Comparison of ENCODE assay signal across 9 cellular contexts in the genomic region with DNA sequence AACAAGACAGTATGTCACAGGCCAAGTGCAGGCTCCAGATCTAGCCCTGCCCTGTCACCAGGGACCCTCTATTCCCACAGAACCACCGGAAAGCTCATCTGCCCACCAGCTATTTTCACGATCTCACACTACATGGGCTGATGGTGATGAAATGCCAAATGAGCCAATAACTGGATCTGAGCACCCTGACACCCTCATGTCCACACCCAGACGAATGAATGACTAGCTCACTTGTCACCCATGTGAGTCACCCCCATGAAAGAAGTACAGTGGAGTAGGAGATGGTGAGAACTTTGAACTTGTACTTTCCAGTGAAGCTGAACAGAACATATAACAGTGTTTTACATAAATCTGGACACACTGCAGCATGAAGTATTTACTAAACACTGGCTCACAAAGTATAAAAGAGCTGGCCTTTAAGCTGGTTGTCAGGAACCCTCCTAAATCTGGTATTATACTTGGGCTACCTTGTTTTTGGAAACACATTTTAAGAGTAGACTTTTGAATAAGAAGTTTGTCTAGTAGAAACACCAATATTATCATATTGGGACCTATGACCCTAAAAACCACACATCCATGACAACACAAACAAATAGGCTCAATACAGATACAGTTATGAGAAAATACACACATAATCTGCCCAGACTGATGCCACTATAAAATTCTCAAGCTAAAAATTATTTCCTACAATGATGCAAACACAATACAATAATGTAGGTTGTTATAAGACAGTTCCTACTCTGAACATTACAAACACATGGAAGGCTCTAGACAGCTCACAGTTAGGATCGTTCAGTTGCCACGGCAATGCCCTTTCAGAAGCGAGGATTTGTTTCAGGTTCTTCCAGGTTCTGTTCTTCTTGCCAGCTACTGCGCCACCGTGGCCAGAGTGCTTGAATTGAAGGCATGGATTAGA. TPM values are rescaled to one million over a fixed set of nuclear protein-coding genes. Genes with fewer than 3 reads are reported as not detected.
DNase-seq lines count a peak whose midpoint lies in the region; ATAC-seq, FAIRE-seq and TF ChIP-seq lines count a peak whose summit lies in the region.
"Had no signal": no experiment of that assay in that cellular context is flagged by ENCODE, and none has a peak within 500 bp of the region (broad histone marks: within the 10 kb centered on the region; RNA-seq: fewer than 3 reads in every experiment).

No MANE protein-coding gene starts in this region.

- DNase-seq in T-helper 17 cell (no peak), fibroblast of pulmonary artery (ENCODE audit: low read depth) (peak; percentile 68), small intestine (peak; percentile 97), uterus (no peak), mesothelial cell of epicardium (ENCODE audit: low spot score in 2 of 2, unreplicated experiment in 2 of 2) (no peak)
- no peak for DNase-seq in naive thymus-derived CD8-positive, alpha-beta T cell

- ATAC-seq in GM18907 (IDR thresholded peaks at IDR 0.05; ENCODE audit: unreplicated experiment): peak; percentile 55
- peak; percentile 33 for ATAC-seq in T-helper 17 cell
- no peak for ATAC-seq in naive thymus-derived CD8-positive, alpha-beta T cell

- H3K4me3 Mint-ChIP-seq in T-helper 17 cell (no peak overlapping the region), mesothelial cell of epicardium (no peak overlapping the region)
- H3K4me3 Mint-ChIP-seq in naive thymus-derived CD8-positive, alpha-beta T cell: no peak overlapping the region

- H3K27me3 ChIP-seq in small intestine (ENCODE audit: control insufficient read depth in 2 of 2, insufficient read depth in 2 of 2, low read length in 2 of 2): no peaks in the 10 kb centered on the region
- H3K27me3 ChIP-seq in uterus: no peaks in the 10 kb centered on the region

- H3K4me1 Mint-ChIP-seq in T-helper 17 cell (peaks cover 11% of the 10 kb centered on the region), mesothelial cell of epicardium (no peaks in the 10 kb centered on the region)
- H3K4me1 Mint-ChIP-seq in naive thymus-derived CD8-positive, alpha-beta T cell: peaks cover 7 to 32% (median 16%) of the 10 kb centered on the region in 4 donors

- H3K27ac ChIP-seq in 22Rv1 (peak overlapping the region; percentile 57), small intestine (ENCODE audit: low read depth in 1 of 2, low read length in 1 of 2) (peak overlapping the region; percentile 76 to 82), uterus (no peak overlapping the region)

- POLR2A ChIA-PET in naive thymus-derived CD8-positive, alpha-beta T cell (lab: Charles Lee): no interaction called here

- FAIRE-seq in small intestine (lab: Jason Lieb, UNC): no peak
- FAIRE-seq: GM18507 had no signal

- H3K4me3 ChIP-seq in fibroblast of pulmonary artery (replicated peaks; ENCODE audit: low read depth, low read length): no peak overlapping the region
- H3K4me3 ChIP-seq in small intestine (ENCODE audit: low read depth in 1 of 2, low read length in 2 of 2): no peak overlapping the region
- no peak overlapping the region for H3K4me3 ChIP-seq in uterus

- H3K36me3 ChIP-seq in small intestine (ENCODE audit: control insufficient read depth in 2 of 2, insufficient read depth in 2 of 2, low read length in 2 of 2) (peaks cover 0 to 2% of the 10 kb centered on the region in 2 donors), uterus (no peaks in the 10 kb centered on the region)

- WGBS in small intestine, 3 donors: 38 to 61% (median 51%) methylated on average over 8 of the region's 8 CpGs

- H3K9me3 Mint-ChIP-seq in naive thymus-derived CD8-positive, alpha-beta T cell: no peaks in the 10 kb centered on the region
- peaks cover 7% of the 10 kb centered on the region for H3K9me3 Mint-ChIP-seq in mesothelial cell of epicardium

- H3K4me1 ChIP-seq in small intestine (ENCODE audit: control insufficient read depth in 2 of 2, insufficient read depth in 1 of 2, low read depth in 1 of 2, low read length in 1 of 2) (peaks cover 2 to 9% of the 10 kb centered on the region in 2 donors), uterus (no peaks in the 10 kb centered on the region)

- no peaks in the 10 kb centered on the region for H3K9me3 ChIP-seq in T-helper 17 cell (ENCODE audit: control insufficient read depth, low read length, poor library complexity, severe bottlenecking)
- H3K9me3 ChIP-seq in small intestine (ENCODE audit: control insufficient read depth, low read depth): no peaks in the 10 kb centered on the region
- no peaks in the 10 kb centered on the region for H3K9me3 ChIP-seq in uterus

- H3K27ac Mint-ChIP-seq in T-helper 17 cell (peak overlapping the region; percentile 19), mesothelial cell of epicardium (no peak overlapping the region)
- peak overlapping the region in 2 of 10 donors; percentile 26 to 47 for H3K27ac Mint-ChIP-seq in naive thymus-derived CD8-positive, alpha-beta T cell

- TF ChIP-seq CTCF in 22Rv1 (IDR thresholded peaks at IDR 0.05) (peak; percentile 23; the same call in 1 of the 2 replicates), fibroblast of pulmonary artery (IDR thresholded peaks at IDR 0.05; ENCODE audit: low read length, missing control alignments) (no peak), uterus (IDR thresholded peaks at IDR 0.05) (no peak), mesothelial cell of epicardium (IDR thresholded peaks at IDR 0.05; ENCODE audit: unreplicated experiment) (no peak)

- TF ChIP-seq POLR2A in uterus (IDR thresholded peaks at IDR 0.05): no peak

- H3K36me3 Mint-ChIP-seq in T-helper 17 cell (ENCODE audit: low read depth) (peaks cover 8% of the 10 kb centered on the region), mesothelial cell of epicardium (peaks cover 13% of the 10 kb centered on the region)
- peaks cover 0 to 43% (median 25%) of the 10 kb centered on the region in 3 donors for H3K36me3 Mint-ChIP-seq in naive thymus-derived CD8-positive, alpha-beta T cell

- H3K27me3 Mint-ChIP-seq in T-helper 17 cell (no peaks in the 10 kb centered on the region), mesothelial cell of epicardium (ENCODE audit: low read depth) (no peaks in the 10 kb centered on the region)
- H3K27me3 Mint-ChIP-seq in naive thymus-derived CD8-positive, alpha-beta T cell: no peaks in the 10 kb centered on the region

- intact Hi-C loops in uterus (cut with DNase I; ENCODE audit: low total_unique reads): no loop called here

RNA-seq across cellular contexts. Expression of gene INO80C, which starts 19.0 kb away (rescaled TPM):
- 10 to 100 TPM; 20.9 to 21.3 TPM for total RNA-seq in T-helper 17 cell
- polyA plus RNA-seq in small intestine: 10 to 100 TPM; 33.1 to 35.9 (median 35.3) TPM
- total RNA-seq in naive thymus-derived CD8-positive, alpha-beta T cell: 10 to 100 TPM; 25.5 to 29.4 TPM
- polyA plus RNA-seq in naive thymus-derived CD8-positive, alpha-beta T cell: 10 to 100 TPM; 18.7 to 21.1 (median 19.8) TPM
- total RNA-seq in uterus: 10 to 100 TPM in 1 of 4 donors, 1 to 10 TPM in 1, under 1 TPM in 1, not detected in 1; 0.26 to 14.9 (median 7.0) TPM
- 29.2 to 33.2 TPM (median 30.0 TPM) in 3 replicates for total RNA-seq in mesothelial cell of epicardium

Comparison
In these comparisons a context has a peak if more than half of its experiments do, and no peak if none do; other contexts are left out.
1. H3K27ac ChIP-seq: peak in 22Rv1 (single experiment) and small intestine (2 of 2); none in uterus (0 of 2).
2. ATAC-seq: peak in GM18907 (single experiment) and T-helper 17 cell (single experiment); none in naive thymus-derived CD8-positive, alpha-beta T cell (0 of 2).
3. DNase-seq: peak in fibroblast of pulmonary artery (single experiment) and small intestine (single experiment); none in T-helper 17 cell (0 of 3), naive thymus-derived CD8-positive, alpha-beta T cell (0 of 10), uterus (0 of 2) and mesothelial cell of epicardium (0 of 2).